8 cellular contexts compared by ENCODE assay signal in the genomic region with DNA sequence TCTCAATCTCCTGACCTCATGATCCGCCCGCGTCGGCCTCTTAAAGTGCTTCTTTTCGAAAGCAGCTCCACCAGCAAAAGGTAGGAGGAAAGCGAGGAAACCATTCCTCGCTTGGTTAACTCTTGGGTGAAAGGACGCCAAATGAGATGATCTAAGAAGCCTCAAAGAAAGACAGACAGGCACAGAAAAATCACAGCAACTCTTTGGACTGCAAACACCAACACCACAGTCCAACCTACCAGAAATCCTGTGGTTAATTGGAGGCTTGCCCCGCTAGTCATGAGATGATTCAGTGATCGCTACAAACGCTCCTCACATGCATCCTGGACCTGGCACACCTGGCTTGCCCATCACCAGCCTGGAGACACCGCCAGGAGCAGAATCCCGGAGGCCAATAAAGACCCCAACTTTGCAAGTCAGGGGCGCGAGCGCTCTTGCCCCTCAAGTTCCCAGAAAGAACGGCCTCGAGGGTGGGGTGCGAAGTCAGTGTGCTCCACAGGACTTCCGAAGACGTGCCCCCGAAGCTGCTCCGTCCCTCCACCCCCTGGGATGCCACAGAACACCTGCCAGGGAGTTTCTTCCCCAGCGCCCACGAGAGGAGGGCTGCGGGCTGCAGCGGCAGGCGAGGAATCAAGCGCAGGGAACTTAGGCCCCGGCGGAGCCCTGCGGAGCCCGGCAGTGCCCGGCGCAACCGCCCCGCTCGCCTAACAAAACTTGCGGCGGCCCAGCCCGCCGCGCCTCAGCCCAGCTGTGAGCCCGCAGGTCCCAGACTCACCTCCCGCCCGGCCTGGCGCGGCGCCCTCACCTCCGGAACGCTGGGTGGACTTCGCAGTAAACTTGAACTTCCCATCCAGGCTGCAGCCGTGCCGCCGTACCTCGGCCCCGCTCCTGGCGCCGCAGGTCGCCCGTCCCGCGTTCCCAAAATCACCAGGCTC. TPM values are rescaled to one million over a fixed set of nuclear protein-coding genes. Genes with fewer than 3 reads are reported as not detected.
DNase-seq lines count a peak whose midpoint lies in the region; ATAC-seq lines count a peak whose summit lies in the region.
"Not testable (repeated sequence)": the region's sequence is repeated elsewhere in the genome, so short reads cannot be mapped to it uniquely, and the experiment has no call there.

No MANE protein-coding gene starts in this region.

- peak overlapping the region; percentile 98 for H3K4me3 Mint-ChIP-seq in activated T-helper 1 cell treated with anti-CD3 and anti-CD28 coated beads, Interleukin-12 subunit alpha, Interleukin-12 subunit beta, Interleukin-2, Interleukin-4 antibody, amounts not matched to agents 30 ng/mL and 10 ng/mL and 1 ng/mL, durations not matched to agents 14 hours and 24 hours and 36 hours
- peak overlapping the region; percentile 99 for H3K4me3 Mint-ChIP-seq in memory B cell
- peak overlapping the region; percentile 97 for H3K4me3 Mint-ChIP-seq in stimulated activated effector memory CD8-positive, alpha-beta T cell treated with anti-CD3 and anti-CD28 coated beads, Interleukin-12 subunit alpha, Interleukin-12 subunit beta, amount 100 ng/mL, for 72 hours

- H3K9me3 ChIP-seq in NT2/D1 (ENCODE audit: insufficient read depth, low read length), result not testable (repeated sequence)

- peak overlapping the region; percentile 82 for H3K9ac ChIP-seq in NT2/D1 (ENCODE audit: insufficient read length, low read depth)

- not testable (repeated sequence) for H3K9me3 Mint-ChIP-seq in activated T-helper 1 cell treated with anti-CD3 and anti-CD28 coated beads, Interleukin-12 subunit alpha, Interleukin-12 subunit beta, Interleukin-2, Interleukin-4 antibody, amounts not matched to agents 30 ng/mL and 10 ng/mL and 1 ng/mL, durations not matched to agents 14 hours and 24 hours and 36 hours; memory B cell; stimulated activated effector memory CD8-positive, alpha-beta T cell treated with anti-CD3 and anti-CD28 coated beads, Interleukin-12 subunit alpha, Interleukin-12 subunit beta, amount 100 ng/mL, for 72 hours

- peak; percentile 26 for ATAC-seq in GM21447 (IDR thresholded peaks at IDR 0.05; ENCODE audit: unreplicated experiment)
- peak; percentile 36 for ATAC-seq in HG03354 (IDR thresholded peaks at IDR 0.05; ENCODE audit: poor library complexity, severe bottlenecking, unreplicated experiment)
- peak; percentile 71 for ATAC-seq in esophagus mucosa
- ATAC-seq in memory B cell (ENCODE audit: low read depth), result peak; percentile 15
- peak; percentile 51 for ATAC-seq in stimulated activated effector memory CD8-positive, alpha-beta T cell treated with anti-CD3 and anti-CD28 coated beads, Interleukin-12 subunit alpha, Interleukin-12 subunit beta, amount 100 ng/mL, for 72 hours

- peak overlapping the region; percentile 74 for H3K4me3 ChIP-seq in NT2/D1 (ENCODE audit: insufficient read length, low read depth)

- peaks cover 11% of the 10 kb centered on the region for H3K4me1 Mint-ChIP-seq in activated T-helper 1 cell treated with anti-CD3 and anti-CD28 coated beads, Interleukin-12 subunit alpha, Interleukin-12 subunit beta, Interleukin-2, Interleukin-4 antibody, amounts not matched to agents 30 ng/mL and 10 ng/mL and 1 ng/mL, durations not matched to agents 14 hours and 24 hours and 36 hours (ENCODE audit: low read depth)
- peaks cover 13% of the 10 kb centered on the region for H3K4me1 Mint-ChIP-seq in memory B cell
- peaks cover 13% of the 10 kb centered on the region for H3K4me1 Mint-ChIP-seq in stimulated activated effector memory CD8-positive, alpha-beta T cell treated with anti-CD3 and anti-CD28 coated beads, Interleukin-12 subunit alpha, Interleukin-12 subunit beta, amount 100 ng/mL, for 72 hours

- not testable (repeated sequence) for H3K36me3 Mint-ChIP-seq in activated T-helper 1 cell treated with anti-CD3 and anti-CD28 coated beads, Interleukin-12 subunit alpha, Interleukin-12 subunit beta, Interleukin-2, Interleukin-4 antibody, amounts not matched to agents 30 ng/mL and 10 ng/mL and 1 ng/mL, durations not matched to agents 14 hours and 24 hours and 36 hours (ENCODE audit: low read depth); memory B cell; stimulated activated effector memory CD8-positive, alpha-beta T cell treated with anti-CD3 and anti-CD28 coated beads, Interleukin-12 subunit alpha, Interleukin-12 subunit beta, amount 100 ng/mL, for 72 hours

- DNase-seq in D341Med (ENCODE audit: low spot score) (peak; percentile 60), NT2/D1 (ENCODE audit: low read depth, low spot score) (peak; percentile 20), memory B cell (ENCODE audit: low spot score in 2 of 2) (peak; percentile 25 to 37)
- not testable (repeated sequence) for DNase-seq in activated T-helper 1 cell treated with anti-CD3 and anti-CD28 coated beads, Interleukin-12 subunit alpha, Interleukin-12 subunit beta, Interleukin-2, Interleukin-4 antibody, amounts not matched to agents 30 ng/mL and 10 ng/mL and 1 ng/mL, durations not matched to agents 14 hours and 24 hours and 36 hours (ENCODE audit: low spot score)
- DNase-seq in stimulated activated effector memory CD8-positive, alpha-beta T cell treated with anti-CD3 and anti-CD28 coated beads, Interleukin-12 subunit alpha, Interleukin-12 subunit beta, amount 100 ng/mL, for 72 hours (ENCODE audit: low spot score in 2 of 2), result peak in 1 of 2 donors; percentile 58

- not testable (repeated sequence) for H3K27me3 Mint-ChIP-seq in activated T-helper 1 cell treated with anti-CD3 and anti-CD28 coated beads, Interleukin-12 subunit alpha, Interleukin-12 subunit beta, Interleukin-2, Interleukin-4 antibody, amounts not matched to agents 30 ng/mL and 10 ng/mL and 1 ng/mL, durations not matched to agents 14 hours and 24 hours and 36 hours (ENCODE audit: insufficient read depth); memory B cell

- H3K4me1 ChIP-seq in NT2/D1 (ENCODE audit: insufficient read depth, insufficient read length), result not testable (repeated sequence)

- not testable (repeated sequence) for H3K36me3 ChIP-seq in NT2/D1 (ENCODE audit: insufficient read depth, insufficient read length, low read length)

- H3K27ac Mint-ChIP-seq in activated T-helper 1 cell treated with anti-CD3 and anti-CD28 coated beads, Interleukin-12 subunit alpha, Interleukin-12 subunit beta, Interleukin-2, Interleukin-4 antibody, amounts not matched to agents 30 ng/mL and 10 ng/mL and 1 ng/mL, durations not matched to agents 14 hours and 24 hours and 36 hours, result peak overlapping the region; percentile 91
- peak overlapping the region; percentile 99 for H3K27ac Mint-ChIP-seq in memory B cell
- peak overlapping the region; percentile 96 for H3K27ac Mint-ChIP-seq in stimulated activated effector memory CD8-positive, alpha-beta T cell treated with anti-CD3 and anti-CD28 coated beads, Interleukin-12 subunit alpha, Interleukin-12 subunit beta, amount 100 ng/mL, for 72 hours

- not testable (repeated sequence) for H3K27me3 ChIP-seq in NT2/D1 (ENCODE audit: insufficient read depth, insufficient read length)

- intact Hi-C loops in activated T-helper 1 cell treated with anti-CD3 and anti-CD28 coated beads, Interleukin-12 subunit alpha, Interleukin-12 subunit beta, Interleukin-2, Interleukin-4 antibody, amounts not matched to agents 30 ng/mL and 10 ng/mL and 1 ng/mL, durations not matched to agents 14 hours and 24 hours and 36 hours (cut with micrococcal nuclease), result not testable (repeated sequence)

RNA-seq across cellular contexts. Expression of a gene that starts 0.9 kb away (rescaled TPM):
- 10.4 and 11.1 TPM in 2 replicates for total RNA-seq in activated T-helper 1 cell treated with anti-CD3 and anti-CD28 coated beads, Interleukin-12 subunit alpha, Interleukin-12 subunit beta, Interleukin-2, Interleukin-4 antibody, amounts not matched to agents 30 ng/mL and 10 ng/mL and 1 ng/mL, durations not matched to agents 14 hours and 24 hours and 36 hours
- total RNA-seq in esophagus mucosa, result 5.2 TPM

Comparison
In these comparisons a context has a peak if more than half of its experiments do, and no peak if none do; other contexts are left out.
1. ATAC-seq: peak in every context shown above with its lines; median percentile 71 in esophagus mucosa; 51 in stimulated activated effector memory CD8-positive, alpha-beta T cell treated with anti-CD3 and anti-CD28 coated beads, Interleukin-12 subunit alpha, Interleukin-12 subunit beta, amount 100 ng/mL, for 72 hours; 36 in HG03354; 26 in GM21447; 15 in memory B cell.